8 cellular contexts compared by ENCODE assay signal in the genomic region with DNA sequence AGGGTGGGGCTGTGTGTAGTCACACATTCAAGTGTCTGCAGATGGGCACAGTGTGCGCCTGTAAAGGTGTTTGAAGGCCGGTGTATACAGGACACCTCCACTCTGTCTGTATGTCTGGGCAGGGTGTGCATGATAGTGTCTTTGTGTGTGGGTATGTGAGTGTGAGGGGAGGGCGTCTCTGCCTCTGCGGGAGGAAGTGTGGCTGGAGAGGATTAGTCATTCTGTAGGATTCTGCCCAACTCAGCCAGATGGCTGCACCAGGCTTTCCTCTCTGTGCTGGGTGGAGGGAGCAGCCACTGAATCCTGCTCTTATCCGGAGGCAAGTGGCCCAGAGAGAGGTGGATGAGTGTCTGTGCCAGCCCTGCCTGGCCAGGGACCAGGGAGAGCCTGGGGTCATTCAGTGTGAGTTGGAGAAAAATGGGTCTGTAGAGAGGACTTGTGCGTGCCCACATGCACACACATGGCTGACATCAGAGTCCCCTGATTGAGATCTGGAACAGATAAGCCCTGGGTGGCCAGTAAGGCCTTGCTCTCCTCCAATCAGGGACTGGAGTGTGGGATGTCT. TPM values are rescaled to one million over a fixed set of nuclear protein-coding genes. Genes with fewer than 3 reads are reported as not detected.
DNase-seq lines count a peak whose midpoint lies in the region; ATAC-seq and TF ChIP-seq lines count a peak whose summit lies in the region.

No MANE protein-coding gene starts in this region.

- ATAC-seq in SK-N-SH treated with all-trans-retinoic acid at 6 μM for 48 hours (peak; percentile 82), right cardiac atrium (peak; percentile 70 to 85), psoas muscle (peak; percentile 25 to 40 (median 33)), aorta (ENCODE audit: low FRiP score) (peak; percentile 64), GM18858 (IDR thresholded peaks at IDR 0.05; ENCODE audit: unreplicated experiment) (no peak)

- H3K36me3 Mint-ChIP-seq in HFFc6 (ENCODE audit: low read depth), result peaks cover 21% of the 10 kb centered on the region

- peak overlapping the region; percentile 97 for H3K4me3 Mint-ChIP-seq in HFFc6

- H3K36me3 ChIP-seq in psoas muscle (ENCODE audit: insufficient read depth in 1 of 2, low read depth in 1 of 2) (peaks cover 0 to 32% of the 10 kb centered on the region in 2 donors), aorta (ENCODE audit: control insufficient read depth in 1 of 2, insufficient read depth in 2 of 2, low read length in 1 of 2) (peaks cover 4 to 11% of the 10 kb centered on the region in 2 donors)

- WGBS in right cardiac atrium, result 9% methylated on average over 6 of the region's 6 CpGs
- 27 to 38% (median 29%) methylated on average over 6 of the region's 6 CpGs for WGBS in psoas muscle, 3 donors
- 0 to 1% methylated on average over 6 of the region's 6 CpGs for WGBS in aorta, 2 donors

- no peaks in the 10 kb centered on the region for H3K9me3 Mint-ChIP-seq in HFFc6

- peaks cover 29% of the 10 kb centered on the region for H3K4me1 Mint-ChIP-seq in HFFc6 (ENCODE audit: low read depth)

- H3K27me3 Mint-ChIP-seq in HFFc6 (ENCODE audit: insufficient read depth), result peaks cover 10% of the 10 kb centered on the region

- H3K4me1 ChIP-seq in right cardiac atrium (ENCODE audit: control insufficient read depth, insufficient read depth, low read length), result peaks cover 2% of the 10 kb centered on the region
- peaks cover 16% of the 10 kb centered on the region for H3K4me1 ChIP-seq in psoas muscle
- H3K4me1 ChIP-seq in aorta (ENCODE audit: control insufficient read depth in 1 of 2, insufficient read depth in 2 of 2, low read length in 2 of 2), result no peaks in the 10 kb centered on the region

- peak overlapping the region; percentile 60 for H3K4me3 ChIP-seq in right cardiac atrium (ENCODE audit: low read length)
- H3K4me3 ChIP-seq in psoas muscle, result peak overlapping the region; percentile 84
- H3K4me3 ChIP-seq in aorta (ENCODE audit: low read length in 2 of 2), result peak overlapping the region; percentile 20 to 60

- intact Hi-C loops in right cardiac atrium (cut with DNase I), result no loop called here
- intact Hi-C loops in psoas muscle (cut with DNase I), result no loop called here
- intact Hi-C loops in aorta (cut with DNase I), result loop anchor here in 1 of 2 donors (5.0 kb wide), 3 partner anchors 35 to 120 kb away; partner anchors contain the start of genes LZTS2 and SLF2

- H3K27ac ChIP-seq in right cardiac atrium (ENCODE audit: low read length), result peak overlapping the region; percentile 80
- H3K27ac ChIP-seq in psoas muscle, result peak overlapping the region; percentile 88
- H3K27ac ChIP-seq in aorta (ENCODE audit: low read depth in 1 of 2, low read length in 2 of 2), result peak overlapping the region; percentile 57 to 86

- H3K27me3 ChIP-seq in right cardiac atrium (ENCODE audit: control insufficient read depth, insufficient read depth) (no peaks in the 10 kb centered on the region), psoas muscle (ENCODE audit: insufficient read depth in 3 of 3, low read length in 2 of 3) (no peaks in the 10 kb centered on the region), aorta (ENCODE audit: control insufficient read depth in 1 of 2, insufficient read depth in 2 of 2, low read length in 1 of 2) (no peaks in the 10 kb centered on the region)

- H3K27ac Mint-ChIP-seq in HFFc6, result peak overlapping the region; percentile 99

- no peaks in the 10 kb centered on the region for H3K9me3 ChIP-seq in right cardiac atrium (ENCODE audit: control insufficient read depth, low read length)
- no peaks in the 10 kb centered on the region for H3K9me3 ChIP-seq in psoas muscle
- H3K9me3 ChIP-seq in aorta (ENCODE audit: control insufficient read depth, low read length), result no peaks in the 10 kb centered on the region

- DNase-seq in C1 segment of cervical spinal cord (lab: John Stamatoyannopoulos, UW) (peak in 8 of 14 donors; percentile 66 to 90 (median 79)), HFFc6 (peak; percentile 86), amniotic stem cell (lab: John Stamatoyannopoulos, UW) (peak; percentile 75), right cardiac atrium (peak; percentile 81 to 85 (median 82)), psoas muscle (peak in 1 of 2 donors; percentile 54), aorta (peak in 1 of 2 donors; percentile 85)

- TF ChIP-seq CTCF in HFFc6 (IDR thresholded peaks at IDR 0.05) (no peak), psoas muscle (IDR thresholded peaks at IDR 0.05) (no peak)

TF ChIP-seq in SK-N-SH treated with all-trans-retinoic acid at 6 μM for 48 hours, 23 proteins besides CTCF, POLR2A, EP300 and RAD21 (continues in another document):
- no peak for TF ChIP-seq ISL1 (CRISPR knock-in tag; IDR thresholded peaks at IDR 0.05)
- no peak for TF ChIP-seq GLIS3 (CRISPR knock-in tag; IDR thresholded peaks at IDR 0.05)
- no peak for TF ChIP-seq CREB5 (CRISPR knock-in tag; IDR thresholded peaks at IDR 0.05; ENCODE audit: low read depth)
- no peak for TF ChIP-seq PATZ1 (CRISPR knock-in tag; IDR thresholded peaks at IDR 0.05; ENCODE audit: borderline replicate concordance)

RNA-seq across cellular contexts. Expression of gene SFXN3, which starts 1.7 kb away (rescaled TPM):
- total RNA-seq in HFFc6 (2021; fragmentation: NEBNext Ultra II Directional; extraction: Animal tissue kit (Norgen Biotek cat#: 25700)), result 10 to 100 TPM; 44.1 to 57.4 (median 50.5) TPM
- total RNA-seq in right cardiac atrium (10 to 100 TPM; 21.1 to 28.1 (median 24.7) TPM), psoas muscle (1 to 10 TPM; 4.4 to 7.0 (median 4.9) TPM), aorta (100 to 1,000 TPM in 1 of 2 donors, 10 to 100 TPM in 1; 91.5 to 113 TPM)
- polyA plus RNA-seq in right cardiac atrium (18.0 TPM), psoas muscle (1 to 10 TPM; 3.2 to 6.1 (median 4.9) TPM), aorta (10 to 100 TPM; 42.6 to 97.1 TPM)

RNA-seq across cellular contexts. Expression of gene PDZD7, which starts 1.8 kb away (rescaled TPM):
- total RNA-seq in HFFc6 (2021; fragmentation: NEBNext Ultra II Directional; extraction: Animal tissue kit (Norgen Biotek cat#: 25700)), result 1 to 10 TPM; 1.1 to 1.9 (median 1.2) TPM
- total RNA-seq in right cardiac atrium (under 1 TPM; 0.33 to 0.94 (median 0.83) TPM), psoas muscle (under 1 TPM in 2 of 4 donors, not detected in 2; 0.08 to 0.54 TPM), aorta (1 to 10 TPM; 1.1 to 1.6 TPM)
- polyA plus RNA-seq in right cardiac atrium (0.41 TPM), psoas muscle (under 1 TPM; 0.04 to 0.30 (median 0.06) TPM), aorta (1 to 10 TPM in 1 of 2 donors, under 1 TPM in 1; 0.97 to 3.9 TPM)

RNA-seq across cellular contexts. Expression of gene KAZALD1, which starts 29.1 kb away (rescaled TPM):
- total RNA-seq in HFFc6 (2021; fragmentation: NEBNext Ultra II Directional; extraction: Animal tissue kit (Norgen Biotek cat#: 25700)), result 10 to 100 TPM; 14.5 to 21.1 (median 19.9) TPM
- 10 to 100 TPM in 3 of 4 donors, 1 to 10 TPM in 1; 6.7 to 19.1 (median 12.7) TPM for total RNA-seq in right cardiac atrium
- polyA plus RNA-seq in right cardiac atrium, result 15.3 TPM
- 10 to 100 TPM in 1 of 4 donors, 1 to 10 TPM in 3; 1.5 to 10.7 (median 5.2) TPM for total RNA-seq in psoas muscle
- polyA plus RNA-seq in psoas muscle, result 1 to 10 TPM; 1.9 to 3.1 (median 3.0) TPM
- total RNA-seq in aorta, result 10 to 100 TPM; 12.4 to 17.6 TPM
- 10 to 100 TPM; 12.9 to 20.7 TPM for polyA plus RNA-seq in aorta

RNA-seq across cellular contexts. Expression of gene LZTS2, which starts 33.1 kb away (rescaled TPM):
- total RNA-seq in HFFc6 (2021; fragmentation: NEBNext Ultra II Directional; extraction: Animal tissue kit (Norgen Biotek cat#: 25700)), result 10 to 100 TPM; 66.8 to 80.5 (median 74.6) TPM
- total RNA-seq in right cardiac atrium, result 10 to 100 TPM; 42.5 to 48.5 (median 47.5) TPM
- polyA plus RNA-seq in right cardiac atrium, result 66.4 TPM
- total RNA-seq in psoas muscle, result 10 to 100 TPM; 20.1 to 66.0 (median 28.7) TPM
- polyA plus RNA-seq in psoas muscle, result 10 to 100 TPM; 19.0 to 24.6 (median 20.0) TPM
- total RNA-seq in aorta, result 10 to 100 TPM; 94.0 to 95.3 TPM
- 100 to 1,000 TPM in 1 of 2 donors, 10 to 100 TPM in 1; 38.3 to 108 TPM for polyA plus RNA-seq in aorta

RNA-seq across cellular contexts. Expression of gene TWNK, which starts 45.4 kb away (rescaled TPM):
- 1 to 10 TPM; 5.7 to 9.5 (median 7.0) TPM for total RNA-seq in HFFc6 (2021; fragmentation: NEBNext Ultra II Directional; extraction: Animal tissue kit (Norgen Biotek cat#: 25700))
- total RNA-seq in right cardiac atrium, result 1 to 10 TPM; 4.3 to 7.5 (median 5.2) TPM
- 4.4 TPM for polyA plus RNA-seq in right cardiac atrium
- total RNA-seq in psoas muscle, result 10 to 100 TPM; 11.0 to 29.0 (median 19.5) TPM
- 10 to 100 TPM; 14.7 to 23.8 (median 22.6) TPM for polyA plus RNA-seq in psoas muscle
- total RNA-seq in aorta, result 1 to 10 TPM; 4.6 to 5.7 TPM
- polyA plus RNA-seq in aorta, result 1 to 10 TPM; 3.0 to 4.5 TPM
